Comparison of ENCODE assay signal across 7 cellular contexts in the genomic region with DNA sequence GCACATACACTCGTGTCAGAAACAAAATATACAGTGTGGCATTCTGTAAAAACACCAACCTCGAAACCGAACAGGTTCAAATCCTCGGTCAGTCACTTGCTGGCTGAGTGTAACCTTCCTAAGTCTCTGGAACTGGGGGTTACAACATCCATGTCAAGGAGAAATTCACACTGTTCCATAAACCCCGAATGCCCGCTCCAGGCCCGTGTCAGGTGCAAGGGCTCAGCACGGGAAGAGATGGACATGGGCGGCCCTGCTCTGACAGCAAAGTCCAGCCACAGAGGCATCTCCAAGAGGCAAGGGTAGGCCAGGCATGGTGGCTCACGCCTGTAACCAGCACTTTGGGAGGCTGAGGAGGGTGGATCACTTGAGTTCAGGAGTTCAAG.
DNase-seq lines count a peak whose midpoint lies in the region; ATAC-seq and TF ChIP-seq lines count a peak whose summit lies in the region.

No MANE protein-coding gene starts in this region.

- no peaks in the 10 kb centered on the region for H3K9me3 ChIP-seq in HCT116 (ENCODE audit: control insufficient read depth in 1 of 2, insufficient read depth in 1 of 2, low read depth in 1 of 2, low read length in 2 of 2)
- H3K9me3 ChIP-seq in right atrium auricular region: no peaks in the 10 kb centered on the region
- no peaks in the 10 kb centered on the region for H3K9me3 ChIP-seq in subcutaneous abdominal adipose tissue (ENCODE audit: control insufficient read depth in 5 of 5, low read length in 5 of 5)

- H3K4me1 ChIP-seq in HCT116 (ENCODE audit: control insufficient read depth in 1 of 2, insufficient read depth in 2 of 2, low read length in 2 of 2): no peaks in the 10 kb centered on the region; a peak in 1 of 4 replicates
- H3K4me1 ChIP-seq in right atrium auricular region: peaks cover 0 to 39% of the 10 kb centered on the region in 2 donors
- H3K4me1 ChIP-seq in subcutaneous abdominal adipose tissue (ENCODE audit: control insufficient read depth in 5 of 5, insufficient read depth in 5 of 5, low read length in 5 of 5): peaks cover 0 to 43% (median 30%) of the 10 kb centered on the region in 5 donors

- no peaks in the 10 kb centered on the region for H3K9me3 Mint-ChIP-seq in activated B cell treated with CpG ODN at 0.5 μM for 24 hours

- H4K20me1 ChIP-seq in HCT116 (ENCODE audit: insufficient read depth): no peaks in the 10 kb centered on the region

- TF ChIP-seq RAD21 in HCT116 (IDR thresholded peaks at IDR 0.05; ENCODE audit: low read depth): no peak

- TF ChIP-seq POLR2A in HCT116 (IDR thresholded peaks at IDR 0.05; ENCODE audit: borderline replicate concordance, extremely low read depth, insufficient read depth, insufficient read length): no peak

- H3K4me1 Mint-ChIP-seq in activated B cell treated with CpG ODN at 0.5 μM for 24 hours: peaks cover 80% of the 10 kb centered on the region

- H3K79me2 ChIP-seq in HCT116 (ENCODE audit: insufficient read depth, low read length): peaks cover 72% of the 10 kb centered on the region

- no peak overlapping the region for H3K27ac ChIP-seq in HCT116 (ENCODE audit: low read depth, low read length)
- H3K27ac ChIP-seq in right atrium auricular region: peak overlapping the region; percentile 43 to 62
- peak overlapping the region; percentile 48 for H3K27ac ChIP-seq in subcutaneous abdominal adipose tissue (ENCODE audit: low read depth, low read length)

- no peaks in the 10 kb centered on the region for H3K27me3 ChIP-seq in HCT116 (ENCODE audit: insufficient read depth, low read length)
- no peaks in the 10 kb centered on the region for H3K27me3 ChIP-seq in right atrium auricular region
- no peaks in the 10 kb centered on the region for H3K27me3 ChIP-seq in subcutaneous abdominal adipose tissue (ENCODE audit: control insufficient read depth in 5 of 5, insufficient read depth in 4 of 5, low read length in 5 of 5)

- RAD21 ChIA-PET in HCT116 (lab: Charles Lee; ENCODE audit: low non-redundant PET in 1 of 2, low total read pairs in 2 of 2, uncharacterized antibody in 2 of 2, unreplicated experiment in 2 of 2): interaction anchor here in 1 of 2 experiments (1.0 kb wide), 1 partner anchor 191 kb away, joined by 3 read pairs; no protein-coding TSS in a partner anchor

- TF ChIP-seq CTCF in HCT116 (IDR thresholded peaks at IDR 0.05 in 2 of 3, conservative IDR thresholded peaks at IDR 0.05 in 1 of 3; ENCODE audit: borderline replicate concordance in 1 of 3, insufficient read depth in 1 of 3, low read depth in 2 of 3, low read length in 2 of 3): no peak
- TF ChIP-seq CTCF in activated B cell treated with CpG ODN at 0.5 μM for 24 hours (IDR thresholded peaks at IDR 0.05): no peak
- no peak for TF ChIP-seq CTCF in right atrium auricular region (IDR thresholded peaks at IDR 0.05)

- CTCF ChIA-PET in HCT116 (lab: Charles Lee) (interaction anchor here (0.9 to 2.3 kb wide), 5 partner anchors 10 to 262 kb away, joined by 3 to 14 read pairs (median 5); no protein-coding TSS in a partner anchor), activated B cell treated with CpG ODN at 0.5 μM for 24 hours (lab: Charles Lee) (interaction anchor here (0.7 to 3.7 kb wide), 14 partner anchors 9 to 313 kb away, joined by 3 to 49 read pairs (median 3); no protein-coding TSS in a partner anchor)

- H3K27me3 Mint-ChIP-seq in activated B cell treated with CpG ODN at 0.5 μM for 24 hours: no peaks in the 10 kb centered on the region

- no peaks in the 10 kb centered on the region for H3K9me2 ChIP-seq in HCT116 (ENCODE audit: insufficient read depth)

- peaks cover 21% of the 10 kb centered on the region for H3K36me3 Mint-ChIP-seq in activated B cell treated with CpG ODN at 0.5 μM for 24 hours (ENCODE audit: low read depth)

- no peaks in the 10 kb centered on the region for H3K36me3 ChIP-seq in HCT116 (ENCODE audit: control insufficient read depth in 1 of 2, insufficient read depth in 2 of 2, low read length in 2 of 2)
- H3K36me3 ChIP-seq in right atrium auricular region: no peaks in the 10 kb centered on the region
- peaks cover 0 to 8% (median 6%) of the 10 kb centered on the region in 5 donors for H3K36me3 ChIP-seq in subcutaneous abdominal adipose tissue (ENCODE audit: control insufficient read depth in 5 of 5, insufficient read depth in 5 of 5, low read length in 5 of 5)

- no TSS peak for BruUV-seq in HCT116 (replicated peaks; lab: Mats Ljungman, UMichigan)

- POLR2A ChIA-PET in HCT116 (lab: Charles Lee): no interaction called here
- POLR2A ChIA-PET in activated B cell treated with CpG ODN at 0.5 μM for 24 hours (lab: Charles Lee): interaction anchor here (1.1 to 1.3 kb wide), 5 partner anchors 63 to 114 kb away, joined by 3 to 5 read pairs (median 3); a partner anchor contains a TSS

- no peak overlapping the region for H3K4me3 ChIP-seq in HCT116 (replicated peaks in 1 of 2; ENCODE audit: low read depth in 1 of 2, low read length in 2 of 2)
- no peak overlapping the region for H3K4me3 ChIP-seq in right atrium auricular region
- peak overlapping the region in 3 of 5 donors; percentile 4 to 43 (median 19) for H3K4me3 ChIP-seq in subcutaneous abdominal adipose tissue (ENCODE audit: low read depth in 1 of 5, low read length in 5 of 5)

- H3K4me2 ChIP-seq in HCT116 (ENCODE audit: low read length): no peak overlapping the region

- ATAC-seq in HCT116 (peak; percentile 39), activated B cell treated with CpG ODN at 0.5 μM for 24 hours (ENCODE audit: low read depth) (no peak), GM18520 (IDR thresholded peaks at IDR 0.05; ENCODE audit: unreplicated experiment) (no peak), GM21528 (IDR thresholded peaks at IDR 0.05; ENCODE audit: low FRiP score, unreplicated experiment) (no peak)

- intact Hi-C loops in HCT116 (cut with micrococcal nuclease): loop anchor here (1.0 kb wide), 2 partner anchors 191 to 262 kb away; no protein-coding TSS in a partner anchor
- intact Hi-C loops in activated B cell treated with CpG ODN at 0.5 μM for 24 hours (cut with micrococcal nuclease): loop anchor here (1.0 to 10.0 kb wide), 9 partner anchors 47 to 269 kb away; a partner anchor contains a TSS

- peak overlapping the region; percentile 83 for H3K4me3 Mint-ChIP-seq in activated B cell treated with CpG ODN at 0.5 μM for 24 hours

- H3K9ac ChIP-seq in HCT116 (ENCODE audit: low read length) (no peak overlapping the region), subcutaneous abdominal adipose tissue (ENCODE audit: low read length in 5 of 5) (peak overlapping the region in 2 of 5 donors; percentile 16 to 64)

- DNase-seq in HCT116 (ENCODE audit: low read depth, low spot score) (no peak), activated B cell treated with CpG ODN at 0.5 μM for 24 hours (no peak), right atrium auricular region (ENCODE audit: low spot score) (no peak), kidney glomerular epithelial cell (lab: John Stamatoyannopoulos, UW) (no peak)

- no peak overlapping the region for H2AFZ ChIP-seq in HCT116 (ENCODE audit: low read depth, low read length, poor library complexity, severe bottlenecking)

- H3K27ac Mint-ChIP-seq in activated B cell treated with CpG ODN at 0.5 μM for 24 hours: peak overlapping the region; percentile 95

TF ChIP-seq in HCT116, 20 proteins besides CTCF, POLR2A, EP300 and RAD21 (continues in another document):
- no peak for TF ChIP-seq FOSL1 (IDR thresholded peaks at IDR 0.05; ENCODE audit: low read depth)
- no peak for TF ChIP-seq YY1 (IDR thresholded peaks at IDR 0.05; ENCODE audit: extremely low read depth, insufficient replicate concordance, low read depth, low read length)
- no peak for TF ChIP-seq TCF7L2 (IDR thresholded peaks at IDR 0.05; ENCODE audit: borderline replicate concordance, extremely low read depth, insufficient read depth, insufficient read length)
- TF ChIP-seq ZFX (IDR thresholded peaks at IDR 0.05): no peak
- TF ChIP-seq, protein P1, sequence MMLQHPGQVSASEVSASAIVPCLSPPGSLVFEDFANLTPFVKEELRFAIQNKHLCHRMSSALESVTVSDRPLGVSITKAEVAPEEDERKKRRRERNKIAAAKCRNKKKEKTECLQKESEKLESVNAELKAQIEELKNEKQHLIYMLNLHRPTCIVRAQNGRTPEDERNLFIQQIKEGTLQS (IDR thresholded peaks at IDR 0.05): no peak
- no peak for TF ChIP-seq JUND (IDR thresholded peaks at IDR 0.05)
- no peak for TF ChIP-seq SIN3A (IDR thresholded peaks at IDR 0.05; ENCODE audit: low read depth)
- TF ChIP-seq ELF1 (IDR thresholded peaks at IDR 0.05; ENCODE audit: borderline replicate concordance, low read depth): no peak
- TF ChIP-seq, protein P2, sequence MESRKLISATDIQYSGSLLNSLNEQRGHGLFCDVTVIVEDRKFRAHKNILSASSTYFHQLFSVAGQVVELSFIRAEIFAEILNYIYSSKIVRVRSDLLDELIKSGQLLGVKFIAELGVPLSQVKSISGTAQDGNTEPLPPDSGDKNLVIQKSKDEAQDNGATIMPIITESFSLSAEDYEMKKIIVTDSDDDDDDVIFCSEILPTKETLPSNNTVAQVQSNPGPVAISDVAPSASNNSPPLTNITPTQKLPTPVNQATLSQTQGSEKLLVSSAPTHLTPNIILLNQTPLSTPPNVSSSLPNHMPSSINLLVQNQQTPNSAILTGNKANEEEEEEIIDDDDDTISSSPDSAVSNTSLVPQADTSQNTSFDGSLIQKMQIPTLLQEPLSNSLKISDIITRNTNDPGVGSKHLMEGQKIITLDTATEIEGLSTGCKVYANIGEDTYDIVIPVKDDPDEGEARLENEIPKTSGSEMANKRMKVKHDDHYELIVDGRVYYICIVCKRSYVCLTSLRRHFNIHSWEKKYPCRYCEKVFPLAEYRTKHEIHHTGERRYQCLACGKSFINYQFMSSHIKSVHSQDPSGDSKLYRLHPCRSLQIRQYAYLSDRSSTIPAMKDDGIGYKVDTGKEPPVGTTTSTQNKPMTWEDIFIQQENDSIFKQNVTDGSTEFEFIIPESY (IDR thresholded peaks at IDR 0.05; ENCODE audit: extremely low read depth, insufficient replicate concordance, low read length): no peak

Comparison
In these comparisons a context has a peak if more than half of its experiments do, and no peak if none do; other contexts are left out.
1. H3K4me3 ChIP-seq: peak in subcutaneous abdominal adipose tissue (3 of 5); none in HCT116 (0 of 2) and right atrium auricular region (0 of 2).